In genomic region chr2:227462463-227462951, GRCh38 we compare ENCODE assay signal across 9 cellular contexts. TPM values are rescaled to one million over a fixed set of nuclear protein-coding genes. Genes with fewer than 3 reads are reported as not detected.
DNase-seq lines count a peak whose midpoint lies in the region; ATAC-seq lines count a peak whose summit lies in the region.
"Had no signal": no experiment of that assay in that cellular context is flagged by ENCODE, and none has a peak within 500 bp of the region (broad histone marks: within the 10 kb centered on the region; RNA-seq: fewer than 3 reads in every experiment).

No MANE protein-coding gene starts in this region.

- no peaks in the 10 kb centered on the region for H3K27me3 Mint-ChIP-seq in T-cell

- no peak overlapping the region for H3K4me3 Mint-ChIP-seq in T-cell

- CTCF ChIA-PET in T-cell (lab: Charles Lee) = no interaction called here

- H3K36me3 Mint-ChIP-seq in T-cell = no peaks in the 10 kb centered on the region

- peak; percentile 63 for DNase-seq in activated CD4-positive, alpha-beta T cell treated with anti-CD3 and anti-CD28 coated beads for 48 hours
- no peak for DNase-seq in activated CD4-positive, alpha-beta T cell treated with anti-CD3 and anti-CD28 coated beads, Interleukin-2, amount 50 U/mL, for 1 hour
- DNase-seq in stimulated activated CD4-positive, alpha-beta T cell treated with anti-CD3 and anti-CD28 coated beads, Interleukin-2, amount 100 ng/mL, for 24 hours = peak; percentile 47 to 48
- no peak for DNase-seq in T-cell
- DNase-seq in SW480 (ENCODE audit: low spot score) = no peak
- no peak for DNase-seq in anterior cingulate cortex (lab: John Stamatoyannopoulos, UW)
- DNase-seq: activated gamma-delta T cell treated with Interleukin-2 at 50 U/mL for 16 hours had no signal

- POLR2A ChIA-PET in T-cell (lab: Charles Lee) = interaction anchor here in 1 of 2 donors (0.6 kb wide), 1 partner anchor 37 kb away, joined by 3 read pairs; no protein-coding TSS in a partner anchor

- no peaks in the 10 kb centered on the region for H3K9me3 Mint-ChIP-seq in T-cell

- H3K27ac Mint-ChIP-seq in T-cell = no peak overlapping the region

- H3K4me1 Mint-ChIP-seq in T-cell = peaks cover 75 to 88% (median 84%) of the 10 kb centered on the region in 3 donors

- ATAC-seq in GM21825 (IDR thresholded peaks at IDR 0.05; ENCODE audit: unreplicated experiment) = peak; percentile 59
- ATAC-seq in HG03575 (IDR thresholded peaks at IDR 0.05; ENCODE audit: extremely low read depth, insufficient number of reproducible peaks, low FRiP score, unreplicated experiment) = peak; percentile 57
- no peak for ATAC-seq in T-cell (replicated peaks in 1 of 4)

RNA-seq across cellular contexts. Expression of gene AGFG1, which starts 9.4 kb away (rescaled TPM):
- total RNA-seq in T-cell = 10 to 100 TPM; 48.6 to 61.4 (median 53.1) TPM

Comparison
In these comparisons a context has a peak if more than half of its experiments do, and no peak if none do; other contexts are left out.
1. DNase-seq: peak in activated CD4-positive, alpha-beta T cell treated with anti-CD3 and anti-CD28 coated beads for 48 hours (single experiment) and stimulated activated CD4-positive, alpha-beta T cell treated with anti-CD3 and anti-CD28 coated beads, Interleukin-2, amount 100 ng/mL, for 24 hours (2 of 2); none in activated CD4-positive, alpha-beta T cell treated with anti-CD3 and anti-CD28 coated beads, Interleukin-2, amount 50 U/mL, for 1 hour (single experiment), T-cell (0 of 34), SW480 (single experiment) and anterior cingulate cortex (0 of 58).
2. ATAC-seq: peak in GM21825 (single experiment) and HG03575 (single experiment); none in T-cell (0 of 4).